2 cellular contexts compared by ENCODE assay signal in the genomic region with DNA sequence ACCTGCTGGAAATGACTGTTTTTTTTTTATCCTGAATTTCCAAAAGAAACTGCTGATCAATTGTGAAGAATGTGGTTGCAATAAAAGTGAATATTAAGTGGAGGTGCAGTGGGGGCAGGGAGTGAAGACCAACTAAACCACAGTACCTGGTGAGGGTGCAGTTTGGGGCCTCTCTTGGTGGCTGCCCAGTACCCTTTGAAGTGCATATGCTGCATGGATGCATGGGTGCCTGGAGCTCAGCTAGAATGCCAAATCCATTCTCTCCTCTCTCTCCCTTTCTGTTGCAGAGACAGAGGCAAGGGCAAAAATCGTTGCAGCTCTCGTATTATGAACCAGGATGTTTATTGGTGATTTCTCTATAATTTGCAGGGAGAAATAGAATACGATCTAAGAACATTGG.
TF ChIP-seq lines count a peak whose summit lies in the region.

No MANE protein-coding gene starts in this region.

TF ChIP-seq in GM23338, 12 proteins besides CTCF, POLR2A, EP300 and RAD21 (continued from another document and continues in another):
- TF ChIP-seq, protein P1, sequence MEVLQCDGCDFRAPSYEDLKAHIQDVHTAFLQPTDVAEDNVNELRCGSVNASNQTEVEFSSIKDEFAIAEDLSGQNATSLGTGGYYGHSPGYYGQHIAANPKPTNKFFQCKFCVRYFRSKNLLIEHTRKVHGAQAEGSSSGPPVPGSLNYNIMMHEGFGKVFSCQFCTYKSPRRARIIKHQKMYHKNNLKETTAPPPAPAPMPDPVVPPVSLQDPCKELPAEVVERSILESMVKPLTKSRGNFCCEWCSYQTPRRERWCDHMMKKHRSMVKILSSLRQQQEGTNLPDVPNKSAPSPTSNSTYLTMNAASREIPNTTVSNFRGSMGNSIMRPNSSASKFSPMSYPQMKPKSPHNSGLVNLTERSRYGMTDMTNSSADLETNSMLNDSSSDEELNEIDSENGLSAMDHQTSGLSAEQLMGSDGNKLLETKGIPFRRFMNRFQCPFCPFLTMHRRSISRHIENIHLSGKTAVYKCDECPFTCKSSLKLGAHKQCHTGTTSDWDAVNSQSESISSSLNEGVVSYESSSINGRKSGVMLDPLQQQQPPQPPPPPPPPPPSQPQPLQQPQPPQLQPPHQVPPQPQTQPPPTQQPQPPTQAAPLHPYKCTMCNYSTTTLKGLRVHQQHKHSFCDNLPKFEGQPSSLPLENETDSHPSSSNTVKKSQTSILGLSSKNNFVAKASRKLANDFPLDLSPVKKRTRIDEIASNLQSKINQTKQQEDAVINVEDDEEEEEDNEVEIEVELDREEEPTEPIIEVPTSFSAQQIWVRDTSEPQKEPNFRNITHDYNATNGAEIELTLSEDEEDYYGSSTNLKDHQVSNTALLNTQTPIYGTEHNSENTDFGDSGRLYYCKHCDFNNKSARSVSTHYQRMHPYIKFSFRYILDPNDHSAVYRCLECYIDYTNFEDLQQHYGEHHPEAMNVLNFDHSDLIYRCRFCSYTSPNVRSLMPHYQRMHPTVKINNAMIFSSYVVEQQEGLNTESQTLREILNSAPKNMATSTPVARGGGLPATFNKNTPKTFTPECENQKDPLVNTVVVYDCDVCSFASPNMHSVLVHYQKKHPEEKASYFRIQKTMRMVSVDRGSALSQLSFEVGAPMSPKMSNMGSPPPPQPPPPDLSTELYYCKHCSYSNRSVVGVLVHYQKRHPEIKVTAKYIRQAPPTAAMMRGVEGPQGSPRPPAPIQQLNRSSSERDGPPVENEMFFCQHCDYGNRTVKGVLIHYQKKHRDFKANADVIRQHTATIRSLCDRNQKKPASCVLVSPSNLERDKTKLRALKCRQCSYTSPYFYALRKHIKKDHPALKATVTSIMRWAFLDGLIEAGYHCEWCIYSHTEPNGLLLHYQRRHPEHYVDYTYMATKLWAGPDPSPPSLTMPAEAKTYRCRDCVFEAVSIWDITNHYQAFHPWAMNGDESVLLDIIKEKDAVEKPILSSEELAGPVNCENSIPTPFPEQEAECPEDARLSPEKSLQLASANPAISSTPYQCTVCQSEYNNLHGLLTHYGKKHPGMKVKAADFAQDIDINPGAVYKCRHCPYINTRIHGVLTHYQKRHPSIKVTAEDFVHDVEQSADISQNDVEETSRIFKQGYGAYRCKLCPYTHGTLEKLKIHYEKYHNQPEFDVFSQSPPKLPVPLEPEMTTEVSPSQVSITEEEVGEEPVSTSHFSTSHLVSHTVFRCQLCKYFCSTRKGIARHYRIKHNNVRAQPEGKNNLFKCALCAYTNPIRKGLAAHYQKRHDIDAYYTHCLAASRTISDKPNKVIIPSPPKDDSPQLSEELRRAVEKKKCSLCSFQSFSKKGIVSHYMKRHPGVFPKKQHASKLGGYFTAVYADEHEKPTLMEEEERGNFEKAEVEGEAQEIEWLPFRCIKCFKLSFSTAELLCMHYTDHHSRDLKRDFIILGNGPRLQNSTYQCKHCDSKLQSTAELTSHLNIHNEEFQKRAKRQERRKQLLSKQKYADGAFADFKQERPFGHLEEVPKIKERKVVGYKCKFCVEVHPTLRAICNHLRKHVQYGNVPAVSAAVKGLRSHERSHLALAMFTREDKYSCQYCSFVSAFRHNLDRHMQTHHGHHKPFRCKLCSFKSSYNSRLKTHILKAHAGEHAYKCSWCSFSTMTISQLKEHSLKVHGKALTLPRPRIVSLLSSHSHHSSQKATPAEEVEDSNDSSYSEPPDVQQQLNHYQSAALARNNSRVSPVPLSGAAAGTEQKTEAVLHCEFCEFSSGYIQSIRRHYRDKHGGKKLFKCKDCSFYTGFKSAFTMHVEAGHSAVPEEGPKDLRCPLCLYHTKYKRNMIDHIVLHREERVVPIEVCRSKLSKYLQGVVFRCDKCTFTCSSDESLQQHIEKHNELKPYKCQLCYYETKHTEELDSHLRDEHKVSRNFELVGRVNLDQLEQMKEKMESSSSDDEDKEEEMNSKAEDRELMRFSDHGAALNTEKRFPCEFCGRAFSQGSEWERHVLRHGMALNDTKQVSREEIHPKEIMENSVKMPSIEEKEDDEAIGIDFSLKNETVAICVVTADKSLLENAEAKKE (CRISPR knock-in tag; IDR thresholded peaks at IDR 0.05) = no peak
- no peak for TF ChIP-seq ZNF114 (CRISPR knock-in tag; IDR thresholded peaks at IDR 0.05)
- TF ChIP-seq JUNB (IDR thresholded peaks at IDR 0.05; ENCODE audit: unreplicated experiment) = no peak
- TF ChIP-seq, protein P2, sequence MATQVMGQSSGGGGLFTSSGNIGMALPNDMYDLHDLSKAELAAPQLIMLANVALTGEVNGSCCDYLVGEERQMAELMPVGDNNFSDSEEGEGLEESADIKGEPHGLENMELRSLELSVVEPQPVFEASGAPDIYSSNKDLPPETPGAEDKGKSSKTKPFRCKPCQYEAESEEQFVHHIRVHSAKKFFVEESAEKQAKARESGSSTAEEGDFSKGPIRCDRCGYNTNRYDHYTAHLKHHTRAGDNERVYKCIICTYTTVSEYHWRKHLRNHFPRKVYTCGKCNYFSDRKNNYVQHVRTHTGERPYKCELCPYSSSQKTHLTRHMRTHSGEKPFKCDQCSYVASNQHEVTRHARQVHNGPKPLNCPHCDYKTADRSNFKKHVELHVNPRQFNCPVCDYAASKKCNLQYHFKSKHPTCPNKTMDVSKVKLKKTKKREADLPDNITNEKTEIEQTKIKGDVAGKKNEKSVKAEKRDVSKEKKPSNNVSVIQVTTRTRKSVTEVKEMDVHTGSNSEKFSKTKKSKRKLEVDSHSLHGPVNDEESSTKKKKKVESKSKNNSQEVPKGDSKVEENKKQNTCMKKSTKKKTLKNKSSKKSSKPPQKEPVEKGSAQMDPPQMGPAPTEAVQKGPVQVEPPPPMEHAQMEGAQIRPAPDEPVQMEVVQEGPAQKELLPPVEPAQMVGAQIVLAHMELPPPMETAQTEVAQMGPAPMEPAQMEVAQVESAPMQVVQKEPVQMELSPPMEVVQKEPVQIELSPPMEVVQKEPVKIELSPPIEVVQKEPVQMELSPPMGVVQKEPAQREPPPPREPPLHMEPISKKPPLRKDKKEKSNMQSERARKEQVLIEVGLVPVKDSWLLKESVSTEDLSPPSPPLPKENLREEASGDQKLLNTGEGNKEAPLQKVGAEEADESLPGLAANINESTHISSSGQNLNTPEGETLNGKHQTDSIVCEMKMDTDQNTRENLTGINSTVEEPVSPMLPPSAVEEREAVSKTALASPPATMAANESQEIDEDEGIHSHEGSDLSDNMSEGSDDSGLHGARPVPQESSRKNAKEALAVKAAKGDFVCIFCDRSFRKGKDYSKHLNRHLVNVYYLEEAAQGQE (IDR thresholded peaks at IDR 0.05; ENCODE audit: unreplicated experiment) = no peak
- TF ChIP-seq ZNF331 (CRISPR knock-in tag; IDR thresholded peaks at IDR 0.05; ENCODE audit: low read depth) = no peak
- TF ChIP-seq, protein P3, sequence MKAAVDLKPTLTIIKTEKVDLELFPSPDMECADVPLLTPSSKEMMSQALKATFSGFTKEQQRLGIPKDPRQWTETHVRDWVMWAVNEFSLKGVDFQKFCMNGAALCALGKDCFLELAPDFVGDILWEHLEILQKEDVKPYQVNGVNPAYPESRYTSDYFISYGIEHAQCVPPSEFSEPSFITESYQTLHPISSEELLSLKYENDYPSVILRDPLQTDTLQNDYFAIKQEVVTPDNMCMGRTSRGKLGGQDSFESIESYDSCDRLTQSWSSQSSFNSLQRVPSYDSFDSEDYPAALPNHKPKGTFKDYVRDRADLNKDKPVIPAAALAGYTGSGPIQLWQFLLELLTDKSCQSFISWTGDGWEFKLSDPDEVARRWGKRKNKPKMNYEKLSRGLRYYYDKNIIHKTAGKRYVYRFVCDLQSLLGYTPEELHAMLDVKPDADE (IDR thresholded peaks at IDR 0.05) = no peak
- TF ChIP-seq EZH2phosphoT487 (IDR thresholded peaks at IDR 0.05; ENCODE audit: unreplicated experiment) = no peak
- TF ChIP-seq EZH2 (IDR thresholded peaks at IDR 0.05; ENCODE audit: low read depth, unreplicated experiment) = no peak
- TF ChIP-seq CREB1 (CRISPR knock-in tag; IDR thresholded peaks at IDR 0.05; ENCODE audit: low read depth) = no peak
- TF ChIP-seq POLR2AphosphoS5 (IDR thresholded peaks at IDR 0.05; ENCODE audit: low read depth) = no peak

TF ChIP-seq in WTC11, 78 proteins besides CTCF, POLR2A, EP300 and RAD21:
- TF ChIP-seq, protein P4, sequence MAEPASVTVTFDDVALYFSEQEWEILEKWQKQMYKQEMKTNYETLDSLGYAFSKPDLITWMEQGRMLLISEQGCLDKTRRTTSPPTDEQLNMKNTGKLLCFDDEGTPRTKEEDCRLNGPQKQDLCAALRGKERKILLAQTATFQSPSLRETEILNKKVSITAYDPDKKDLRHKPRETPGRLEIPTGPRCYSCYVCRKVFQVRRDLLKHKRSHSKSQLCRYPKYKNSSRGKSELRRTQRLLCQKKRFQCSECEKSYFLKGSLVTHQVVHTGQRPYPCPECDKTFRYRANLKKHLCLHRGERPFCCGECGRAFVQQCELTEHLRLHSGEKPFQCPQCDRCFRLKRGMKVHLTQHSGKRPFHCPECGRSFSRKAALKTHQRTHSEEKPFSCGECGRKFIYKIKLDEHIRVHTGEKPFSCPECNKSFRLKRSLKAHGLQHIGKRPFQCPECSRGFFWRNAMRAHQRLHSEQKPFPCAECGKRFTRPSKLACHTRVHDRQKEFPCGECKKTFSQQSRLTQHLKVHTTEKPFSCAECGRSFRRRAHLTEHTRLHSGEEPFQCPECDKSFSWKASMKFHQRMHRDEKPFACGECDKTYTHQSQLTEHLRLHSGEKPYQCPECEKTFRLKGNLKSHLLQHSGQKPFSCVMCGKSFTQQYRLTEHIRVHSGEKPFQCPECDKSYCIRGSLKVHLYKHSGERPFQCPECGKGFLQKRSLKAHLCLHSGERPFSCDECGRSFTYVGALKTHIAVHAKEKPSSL (CRISPR knock-in tag; conservative IDR thresholded peaks at IDR 0.05) = no peak
- TF ChIP-seq, protein P5, sequence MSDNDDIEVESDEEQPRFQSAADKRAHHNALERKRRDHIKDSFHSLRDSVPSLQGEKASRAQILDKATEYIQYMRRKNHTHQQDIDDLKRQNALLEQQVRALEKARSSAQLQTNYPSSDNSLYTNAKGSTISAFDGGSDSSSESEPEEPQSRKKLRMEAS (CRISPR knock-in tag; IDR thresholded peaks at IDR 0.05) = no peak
- TF ChIP-seq KAT7 (CRISPR knock-in tag; IDR thresholded peaks at IDR 0.05; ENCODE audit: borderline replicate concordance) = no peak
- TF ChIP-seq ZNF138 (CRISPR knock-in tag; conservative IDR thresholded peaks at IDR 0.05) = no peak
- TF ChIP-seq NR3C1 (CRISPR knock-in tag; conservative IDR thresholded peaks at IDR 0.05; ENCODE audit: low read depth) = no peak
- TF ChIP-seq ZBTB21 (CRISPR knock-in tag; IDR thresholded peaks at IDR 0.05; ENCODE audit: borderline replicate concordance) = no peak
- TF ChIP-seq NR2C2 (CRISPR knock-in tag; IDR thresholded peaks at IDR 0.05) = no peak
- TF ChIP-seq, protein P6, sequence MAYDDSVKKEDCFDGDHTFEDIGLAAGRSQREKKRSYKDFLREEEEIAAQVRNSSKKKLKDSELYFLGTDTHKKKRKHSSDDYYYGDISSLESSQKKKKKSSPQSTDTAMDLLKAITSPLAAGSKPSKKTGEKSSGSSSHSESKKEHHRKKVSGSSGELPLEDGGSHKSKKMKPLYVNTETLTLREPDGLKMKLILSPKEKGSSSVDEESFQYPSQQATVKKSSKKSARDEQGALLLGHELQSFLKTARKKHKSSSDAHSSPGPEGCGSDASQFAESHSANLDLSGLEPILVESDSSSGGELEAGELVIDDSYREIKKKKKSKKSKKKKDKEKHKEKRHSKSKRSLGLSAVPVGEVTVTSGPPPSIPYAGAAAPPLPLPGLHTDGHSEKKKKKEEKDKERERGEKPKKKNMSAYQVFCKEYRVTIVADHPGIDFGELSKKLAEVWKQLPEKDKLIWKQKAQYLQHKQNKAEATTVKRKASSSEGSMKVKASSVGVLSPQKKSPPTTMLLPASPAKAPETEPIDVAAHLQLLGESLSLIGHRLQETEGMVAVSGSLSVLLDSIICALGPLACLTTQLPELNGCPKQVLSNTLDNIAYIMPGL (CRISPR knock-in tag; IDR thresholded peaks at IDR 0.05) = no peak
- TF ChIP-seq, protein P7, sequence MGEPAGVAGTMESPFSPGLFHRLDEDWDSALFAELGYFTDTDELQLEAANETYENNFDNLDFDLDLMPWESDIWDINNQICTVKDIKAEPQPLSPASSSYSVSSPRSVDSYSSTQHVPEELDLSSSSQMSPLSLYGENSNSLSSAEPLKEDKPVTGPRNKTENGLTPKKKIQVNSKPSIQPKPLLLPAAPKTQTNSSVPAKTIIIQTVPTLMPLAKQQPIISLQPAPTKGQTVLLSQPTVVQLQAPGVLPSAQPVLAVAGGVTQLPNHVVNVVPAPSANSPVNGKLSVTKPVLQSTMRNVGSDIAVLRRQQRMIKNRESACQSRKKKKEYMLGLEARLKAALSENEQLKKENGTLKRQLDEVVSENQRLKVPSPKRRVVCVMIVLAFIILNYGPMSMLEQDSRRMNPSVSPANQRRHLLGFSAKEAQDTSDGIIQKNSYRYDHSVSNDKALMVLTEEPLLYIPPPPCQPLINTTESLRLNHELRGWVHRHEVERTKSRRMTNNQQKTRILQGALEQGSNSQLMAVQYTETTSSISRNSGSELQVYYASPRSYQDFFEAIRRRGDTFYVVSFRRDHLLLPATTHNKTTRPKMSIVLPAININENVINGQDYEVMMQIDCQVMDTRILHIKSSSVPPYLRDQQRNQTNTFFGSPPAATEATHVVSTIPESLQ (CRISPR knock-in tag; IDR thresholded peaks at IDR 0.05) = no peak
- no peak for TF ChIP-seq ZNF671 (CRISPR knock-in tag; IDR thresholded peaks at IDR 0.05)
- TF ChIP-seq, protein P8, sequence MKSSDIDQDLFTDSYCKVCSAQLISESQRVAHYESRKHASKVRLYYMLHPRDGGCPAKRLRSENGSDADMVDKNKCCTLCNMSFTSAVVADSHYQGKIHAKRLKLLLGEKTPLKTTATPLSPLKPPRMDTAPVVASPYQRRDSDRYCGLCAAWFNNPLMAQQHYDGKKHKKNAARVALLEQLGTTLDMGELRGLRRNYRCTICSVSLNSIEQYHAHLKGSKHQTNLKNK (CRISPR knock-in tag; IDR thresholded peaks at IDR 0.05) = no peak
- no peak for TF ChIP-seq CBFB (CRISPR knock-in tag; IDR thresholded peaks at IDR 0.05; ENCODE audit: low read depth)
- no peak for TF ChIP-seq MXD4 (CRISPR knock-in tag; IDR thresholded peaks at IDR 0.05; ENCODE audit: borderline replicate concordance)
- no peak for TF ChIP-seq JAZF1 (CRISPR knock-in tag; IDR thresholded peaks at IDR 0.05)
- TF ChIP-seq, protein P9, sequence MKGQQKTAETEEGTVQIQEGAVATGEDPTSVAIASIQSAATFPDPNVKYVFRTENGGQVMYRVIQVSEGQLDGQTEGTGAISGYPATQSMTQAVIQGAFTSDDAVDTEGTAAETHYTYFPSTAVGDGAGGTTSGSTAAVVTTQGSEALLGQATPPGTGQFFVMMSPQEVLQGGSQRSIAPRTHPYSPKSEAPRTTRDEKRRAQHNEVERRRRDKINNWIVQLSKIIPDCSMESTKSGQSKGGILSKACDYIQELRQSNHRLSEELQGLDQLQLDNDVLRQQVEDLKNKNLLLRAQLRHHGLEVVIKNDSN (CRISPR knock-in tag; IDR thresholded peaks at IDR 0.05) = no peak
- no peak for TF ChIP-seq ETV6 (CRISPR knock-in tag; IDR thresholded peaks at IDR 0.05)
- TF ChIP-seq, protein P10, sequence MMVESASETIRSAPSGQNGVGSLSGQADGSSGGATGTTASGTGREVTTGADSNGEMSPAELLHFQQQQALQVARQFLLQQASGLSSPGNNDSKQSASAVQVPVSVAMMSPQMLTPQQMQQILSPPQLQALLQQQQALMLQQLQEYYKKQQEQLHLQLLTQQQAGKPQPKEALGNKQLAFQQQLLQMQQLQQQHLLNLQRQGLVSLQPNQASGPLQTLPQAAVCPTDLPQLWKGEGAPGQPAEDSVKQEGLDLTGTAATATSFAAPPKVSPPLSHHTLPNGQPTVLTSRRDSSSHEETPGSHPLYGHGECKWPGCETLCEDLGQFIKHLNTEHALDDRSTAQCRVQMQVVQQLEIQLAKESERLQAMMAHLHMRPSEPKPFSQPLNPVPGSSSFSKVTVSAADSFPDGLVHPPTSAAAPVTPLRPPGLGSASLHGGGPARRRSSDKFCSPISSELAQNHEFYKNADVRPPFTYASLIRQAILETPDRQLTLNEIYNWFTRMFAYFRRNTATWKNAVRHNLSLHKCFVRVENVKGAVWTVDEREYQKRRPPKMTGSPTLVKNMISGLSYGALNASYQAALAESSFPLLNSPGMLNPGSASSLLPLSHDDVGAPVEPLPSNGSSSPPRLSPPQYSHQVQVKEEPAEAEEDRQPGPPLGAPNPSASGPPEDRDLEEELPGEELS (CRISPR knock-in tag; IDR thresholded peaks at IDR 0.05) = no peak
